Comparison of ENCODE assay signal across 8 cellular contexts in the genomic region with DNA sequence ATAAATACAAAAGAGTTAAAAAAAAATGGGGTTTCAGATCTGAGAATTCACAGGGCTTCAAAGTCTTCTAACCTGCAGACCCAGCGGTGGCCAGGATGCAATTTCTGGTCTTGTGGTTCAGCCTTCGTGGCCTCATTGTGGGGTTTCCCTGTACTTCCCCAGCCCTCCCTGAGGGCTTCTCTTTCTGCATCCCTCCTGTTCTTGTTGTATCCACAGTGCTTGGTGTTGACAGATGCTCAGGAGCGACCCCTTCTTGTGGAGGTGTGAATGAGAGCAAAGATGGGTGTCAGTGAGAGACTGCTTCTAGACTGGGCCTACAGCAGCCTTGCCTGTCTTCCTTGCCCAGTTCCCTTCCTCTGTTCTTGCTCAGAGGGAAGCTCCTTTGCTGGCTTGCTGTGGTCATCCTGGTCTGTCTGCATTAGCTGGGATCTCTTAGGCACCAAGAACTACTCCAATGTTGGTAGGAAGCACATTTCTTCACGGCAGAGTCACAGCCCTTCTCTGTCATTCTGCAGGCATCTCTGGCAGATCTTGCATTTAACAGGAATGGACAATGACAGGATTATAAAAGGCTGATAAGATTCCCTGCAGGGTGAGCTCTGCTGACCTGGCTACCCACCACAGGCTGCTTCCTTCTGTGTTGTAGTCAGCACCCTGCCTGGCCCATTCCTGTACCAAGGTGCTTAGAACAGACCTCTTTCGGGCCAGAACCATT.
DNase-seq lines count a peak whose midpoint lies in the region; ATAC-seq and TF ChIP-seq lines count a peak whose summit lies in the region.

No MANE protein-coding gene starts in this region.

- intact Hi-C loops in activated naive CD4-positive, alpha-beta T cell treated with anti-CD3 and anti-CD28 coated beads for 36 hours (cut with micrococcal nuclease), result no loop called here

- no peaks in the 10 kb centered on the region for H3K36me3 Mint-ChIP-seq in activated naive CD4-positive, alpha-beta T cell treated with anti-CD3 and anti-CD28 coated beads for 36 hours (ENCODE audit: low read depth)

- WGBS in hepatocyte (ENCODE audit: low lambda C conversion rate, missing lambda C conversion rate), result 53% methylated on average over 5 of the region's 5 CpGs

- H3K27me3 ChIP-seq in hepatocyte, result no peaks in the 10 kb centered on the region

- ATAC-seq in HG03060 (IDR thresholded peaks at IDR 0.05; ENCODE audit: low read depth, unreplicated experiment), result peak; percentile 55
- ATAC-seq in GM18502 (IDR thresholded peaks at IDR 0.05; ENCODE audit: poor library complexity, unreplicated experiment), result no peak

- H2AFZ ChIP-seq in hepatocyte, result no peak overlapping the region

- H3K9me3 Mint-ChIP-seq in activated naive CD4-positive, alpha-beta T cell treated with anti-CD3 and anti-CD28 coated beads for 36 hours, result no peaks in the 10 kb centered on the region

- TF ChIP-seq CTCF in hepatocyte (IDR thresholded peaks at IDR 0.05; ENCODE audit: poor library complexity), result peak; percentile 19

- H3K4me3 ChIP-seq in hepatocyte, result no peak overlapping the region

- peaks cover 39% of the 10 kb centered on the region for H3K79me2 ChIP-seq in hepatocyte

- H3K36me3 ChIP-seq in hepatocyte (replicated peaks; ENCODE audit: insufficient read depth, low read depth), result no peaks in the 10 kb centered on the region

- CTCF ChIA-PET in activated naive CD4-positive, alpha-beta T cell treated with anti-CD3 and anti-CD28 coated beads for 36 hours (lab: Charles Lee), result no interaction called here

- H4K20me1 ChIP-seq in hepatocyte (ENCODE audit: insufficient read depth, poor library complexity, severe bottlenecking), result no peaks in the 10 kb centered on the region

- H3K27me3 Mint-ChIP-seq in activated naive CD4-positive, alpha-beta T cell treated with anti-CD3 and anti-CD28 coated beads for 36 hours (ENCODE audit: low read depth), result no peaks in the 10 kb centered on the region

- H3K9me2 ChIP-seq in hepatocyte (replicated peaks; ENCODE audit: insufficient read depth), result no peaks in the 10 kb centered on the region

- no peak overlapping the region for H3K27ac ChIP-seq in hepatocyte

- H3K4me3 Mint-ChIP-seq in activated naive CD4-positive, alpha-beta T cell treated with anti-CD3 and anti-CD28 coated beads for 36 hours, result no peak overlapping the region

- peak; percentile 25 for DNase-seq in activated naive CD4-positive, alpha-beta T cell treated with anti-CD3 and anti-CD28 coated beads for 36 hours
- no peak for DNase-seq in activated naive CD4-positive, alpha-beta T cell (lab: John Stamatoyannopoulos, UW)
- DNase-seq in SKM-1 treated with dmso at 0.1 percent for 144 hours (lab: John Stamatoyannopoulos, UW; ENCODE audit: unreplicated experiment), result peak; percentile 81
- peak; percentile 31 for DNase-seq in hepatocyte (ENCODE audit: low spot score)
- no peak for DNase-seq in cerebellum (ENCODE audit: low spot score)
- DNase-seq in SHP77 treated with DMSO at 0.1 percent for 48 hours (lab: John Stamatoyannopoulos, UW), result no peak

- H3K4me2 ChIP-seq in hepatocyte, result no peak overlapping the region

- H3K4me1 Mint-ChIP-seq in activated naive CD4-positive, alpha-beta T cell treated with anti-CD3 and anti-CD28 coated beads for 36 hours (ENCODE audit: low read depth), result no peaks in the 10 kb centered on the region

- no peaks in the 10 kb centered on the region for H3K9me3 ChIP-seq in hepatocyte (ENCODE audit: low read depth)

- no peak overlapping the region for H3K27ac Mint-ChIP-seq in activated naive CD4-positive, alpha-beta T cell treated with anti-CD3 and anti-CD28 coated beads for 36 hours

- H3K4me1 ChIP-seq in hepatocyte (ENCODE audit: insufficient read depth), result peaks cover 14% of the 10 kb centered on the region

Comparison
In these comparisons a context has a peak if more than half of its experiments do, and no peak if none do; other contexts are left out.
1. DNase-seq: peak in activated naive CD4-positive, alpha-beta T cell treated with anti-CD3 and anti-CD28 coated beads for 36 hours (single experiment), SKM-1 treated with dmso at 0.1 percent for 144 hours (single experiment) and hepatocyte (single experiment); none in activated naive CD4-positive, alpha-beta T cell (0 of 4), cerebellum (single experiment) and SHP77 treated with DMSO at 0.1 percent for 48 hours (single experiment).